8 cellular contexts compared by ENCODE assay signal in the genomic region with DNA sequence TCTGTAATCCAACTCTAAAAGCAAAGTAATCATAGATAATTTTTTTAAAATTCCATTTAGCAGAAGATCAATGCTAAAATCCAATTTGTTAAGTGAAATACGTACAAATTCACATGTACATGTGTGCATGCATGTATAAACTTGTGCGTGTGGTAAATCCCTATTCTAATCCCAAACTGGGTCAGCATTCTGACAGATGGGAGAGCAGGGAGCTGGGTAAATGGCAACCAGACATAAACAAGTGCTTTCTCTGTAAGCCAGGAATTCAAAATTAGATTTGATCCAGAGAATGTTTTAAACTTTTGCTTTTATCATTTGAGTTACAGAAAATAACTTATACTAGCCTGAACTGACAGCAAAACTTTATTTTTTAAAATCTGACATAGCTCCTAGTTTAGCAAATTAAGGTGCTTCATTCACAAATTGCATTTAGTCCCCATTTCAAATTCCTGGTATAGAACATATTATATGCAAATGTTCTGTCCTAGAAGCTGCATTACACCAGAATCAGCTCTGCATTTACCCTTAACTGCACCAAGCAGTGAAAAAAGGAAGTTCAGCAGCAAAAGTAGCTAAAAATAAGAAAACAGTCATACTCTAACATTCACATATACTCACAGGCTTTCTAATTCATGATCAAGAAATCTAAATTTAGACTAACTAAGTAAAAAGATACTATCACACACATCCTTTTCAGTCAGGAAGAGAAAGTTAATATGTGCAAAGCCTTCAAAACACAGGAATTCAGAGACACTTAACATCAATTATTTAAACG. TPM values are rescaled to one million over a fixed set of nuclear protein-coding genes. Genes with fewer than 3 reads are reported as not detected.
DNase-seq lines count a peak whose midpoint lies in the region; ATAC-seq and TF ChIP-seq lines count a peak whose summit lies in the region.

No MANE protein-coding gene starts in this region.

- intact Hi-C loops in left lung (cut with DNase I) = no loop called here

- no peaks in the 10 kb centered on the region for H3K9me3 Mint-ChIP-seq in activated CD8-positive, alpha-beta memory T cell treated with anti-CD3 and anti-CD28 coated beads, Interleukin-2, amount 10 ng/mL, durations not matched to agents 7 days and 5 days (ENCODE audit: low read depth)

- peak overlapping the region; percentile 57 for H3K9ac ChIP-seq in OCI-LY3 (ENCODE audit: low read length)

- no peak for TF ChIP-seq CTCF in OCI-LY3 (IDR thresholded peaks at IDR 0.05; ENCODE audit: low read depth, low read length)
- TF ChIP-seq CTCF in left lung (IDR thresholded peaks at IDR 0.05) = no peak

- no peaks in the 10 kb centered on the region for H3K27me3 ChIP-seq in OCI-LY3 (ENCODE audit: low read depth, low read length)
- no peaks in the 10 kb centered on the region for H3K27me3 ChIP-seq in left lung

- H3K4me1 ChIP-seq in OCI-LY3 (ENCODE audit: low read length) = peaks cover 59% of the 10 kb centered on the region
- H3K4me1 ChIP-seq in left lung = peaks cover 5 to 21% of the 10 kb centered on the region in 2 donors

- no peaks in the 10 kb centered on the region for H4K20me1 ChIP-seq in OCI-LY3 (ENCODE audit: insufficient read depth, low read length)

- no peaks in the 10 kb centered on the region for H3K36me3 ChIP-seq in OCI-LY3 (replicated peaks; ENCODE audit: low read depth, low read length)
- H3K36me3 ChIP-seq in left lung = no peaks in the 10 kb centered on the region

- H3K4me3 ChIP-seq in OCI-LY3 (ENCODE audit: low read length) (peak overlapping the region; percentile 69), left lung (no peak overlapping the region)

- H3K27ac Mint-ChIP-seq in activated CD8-positive, alpha-beta memory T cell treated with anti-CD3 and anti-CD28 coated beads, Interleukin-2, amount 10 ng/mL, durations not matched to agents 7 days and 5 days = peak overlapping the region; percentile 70

- peaks cover 60% of the 10 kb centered on the region for H3K79me2 ChIP-seq in OCI-LY3 (ENCODE audit: low read length)

- CTCF ChIA-PET in activated CD8-positive, alpha-beta memory T cell treated with anti-CD3 and anti-CD28 coated beads, Interleukin-2, amount 10 ng/mL, durations not matched to agents 7 days and 5 days (lab: Charles Lee) = interaction anchor here (0.6 kb wide), 1 partner anchor 19 kb away, joined by 3 read pairs; no protein-coding TSS in a partner anchor

- peaks cover 18% of the 10 kb centered on the region for H3K4me1 Mint-ChIP-seq in activated CD8-positive, alpha-beta memory T cell treated with anti-CD3 and anti-CD28 coated beads, Interleukin-2, amount 10 ng/mL, durations not matched to agents 7 days and 5 days

- H3K4me2 ChIP-seq in OCI-LY3 (ENCODE audit: low read length) = peak overlapping the region; percentile 93

- no peaks in the 10 kb centered on the region for H3K9me3 ChIP-seq in OCI-LY3 (ENCODE audit: insufficient read depth, low read length)
- H3K9me3 ChIP-seq in left lung = no peaks in the 10 kb centered on the region

- H3K36me3 Mint-ChIP-seq in activated CD8-positive, alpha-beta memory T cell treated with anti-CD3 and anti-CD28 coated beads, Interleukin-2, amount 10 ng/mL, durations not matched to agents 7 days and 5 days = peaks cover 5% of the 10 kb centered on the region

- H3K27me3 Mint-ChIP-seq in activated CD8-positive, alpha-beta memory T cell treated with anti-CD3 and anti-CD28 coated beads, Interleukin-2, amount 10 ng/mL, durations not matched to agents 7 days and 5 days = no peaks in the 10 kb centered on the region

- H3K27ac ChIP-seq in OCI-LY3 (ENCODE audit: low read length) (peak overlapping the region; percentile 77), left lung (no peak overlapping the region)

- no peak overlapping the region for H2AFZ ChIP-seq in OCI-LY3 (ENCODE audit: low read depth, low read length)

- no peak for DNase-seq in activated CD8-positive, alpha-beta memory T cell treated with anti-CD3 and anti-CD28 coated beads, Interleukin-2, amount 10 ng/mL, durations not matched to agents 7 days and 5 days
- no peak for DNase-seq in activated CD8-positive, alpha-beta memory T cell treated with anti-CD3 and anti-CD28 coated beads for 24 hours
- no peak for DNase-seq in left lung
- DNase-seq in HT-29 (ENCODE audit: low spot score) = no peak
- no peak for DNase-seq in T-helper 1 cell
- DNase-seq in T1000 (lab: John Stamatoyannopoulos, UW) = no peak

- ATAC-seq in activated CD8-positive, alpha-beta memory T cell treated with anti-CD3 and anti-CD28 coated beads, Interleukin-2, amount 10 ng/mL, durations not matched to agents 7 days and 5 days = peak; percentile 39
- ATAC-seq in HG02938 (IDR thresholded peaks at IDR 0.05; ENCODE audit: unreplicated experiment) = peak; percentile 98
- ATAC-seq in left lung = peak; percentile 49

- peak overlapping the region; percentile 3 for H3K4me3 Mint-ChIP-seq in activated CD8-positive, alpha-beta memory T cell treated with anti-CD3 and anti-CD28 coated beads, Interleukin-2, amount 10 ng/mL, durations not matched to agents 7 days and 5 days

RNA-seq across cellular contexts. Expression of a gene that starts 32.6 kb away (rescaled TPM):
- 10 to 100 TPM in 1 of 2 experiments, 1 to 10 TPM in 1; 9.6 to 10.2 TPM for total RNA-seq in activated CD8-positive, alpha-beta memory T cell treated with anti-CD3 and anti-CD28 coated beads, Interleukin-2, amount 10 ng/mL, durations not matched to agents 7 days and 5 days
- 10 to 100 TPM; 37.2 to 43.3 TPM for total RNA-seq in left lung
- 19.8 and 21.8 TPM in 2 replicates for total RNA-seq in HT-29 (2014; rRNA removed; shearing (Covaris generic))

Comparison
In these comparisons a context has a peak if more than half of its experiments do, and no peak if none do; other contexts are left out.
1. ATAC-seq: peak in every context shown above with its lines; median percentile 98 in HG02938; 49 in left lung; 39 in activated CD8-positive, alpha-beta memory T cell treated with anti-CD3 and anti-CD28 coated beads, Interleukin-2, amount 10 ng/mL, durations not matched to agents 7 days and 5 days.